ENCODE assay signal across 8 cellular contexts in genomic region chr13:110712081-110712848, GRCh38. TPM values are rescaled to one million over a fixed set of nuclear protein-coding genes. Genes with fewer than 3 reads are reported as not detected.
DNase-seq lines count a peak whose midpoint lies in the region; ATAC-seq and TF ChIP-seq lines count a peak whose summit lies in the region.

No MANE protein-coding gene starts in this region.

- peak overlapping the region; percentile 78 for H3K4me2 ChIP-seq in OCI-LY3 (ENCODE audit: low read length)

- peak overlapping the region; percentile 99 for H3K9ac ChIP-seq in HUES64 (ENCODE audit: low read depth, low read length)
- H3K9ac ChIP-seq in OCI-LY3 (ENCODE audit: low read length) = peak overlapping the region; percentile 98

- intact Hi-C loops in mucosa of descending colon (cut with DNase I, micrococcal nuclease) = loop anchor here in 1 of 2 donors (10.0 kb wide), 1 partner anchor 203 kb away; the partner anchor contains the start of gene ANKRD10

- peaks cover 33% of the 10 kb centered on the region for H3K79me2 ChIP-seq in OCI-LY3 (ENCODE audit: low read length)

- no peaks in the 10 kb centered on the region for H3K36me3 ChIP-seq in HUES64 (ENCODE audit: insufficient read depth, low read length)
- H3K36me3 ChIP-seq in OCI-LY3 (replicated peaks; ENCODE audit: low read depth, low read length) = no peaks in the 10 kb centered on the region
- H3K36me3 ChIP-seq in mucosa of descending colon (ENCODE audit: low read depth) = peaks cover 6% of the 10 kb centered on the region

- under 1% methylated on average over 58 of the region's 58 CpGs for WGBS in HUES64

- DNase-seq in D341Med (ENCODE audit: low spot score) (peak; percentile 91), epithelial cell of prostate (ENCODE audit: low read depth, low spot score) (no peak), mucosa of descending colon (peak; percentile 86 to 92 (median 92))
- DNase-seq in activated T-cell treated with anti-CD3 and anti-CD28 coated beads, Interleukin-2, amount 50 U/mL, for 1 hour = peak; percentile 95
- peak; percentile 85 for DNase-seq in stimulated activated CD8-positive, alpha-beta memory T cell treated with anti-CD3 and anti-CD28 coated beads, Interleukin-4, amount 100 ng/mL, for 24 hours (ENCODE audit: low read depth)

- TF ChIP-seq CTCF in OCI-LY3 (IDR thresholded peaks at IDR 0.05; ENCODE audit: low read depth, low read length) = no peak
- TF ChIP-seq CTCF in mucosa of descending colon (IDR thresholded peaks at IDR 0.05) = no peak

- H3K4me1 ChIP-seq in HUES64 (ENCODE audit: insufficient read depth, low read length) = peaks cover 13% of the 10 kb centered on the region
- peaks cover 18% of the 10 kb centered on the region for H3K4me1 ChIP-seq in OCI-LY3 (ENCODE audit: low read length)
- peaks cover 8% of the 10 kb centered on the region for H3K4me1 ChIP-seq in mucosa of descending colon (ENCODE audit: low read depth)

- no peaks in the 10 kb centered on the region for H3K9me3 ChIP-seq in HUES64 (ENCODE audit: insufficient read depth, low read depth, low read length)
- H3K9me3 ChIP-seq in OCI-LY3 (ENCODE audit: insufficient read depth, low read length) = no peaks in the 10 kb centered on the region
- no peaks in the 10 kb centered on the region for H3K9me3 ChIP-seq in mucosa of descending colon

- peaks cover 16% of the 10 kb centered on the region for H4K20me1 ChIP-seq in OCI-LY3 (ENCODE audit: insufficient read depth, low read length)

- peak overlapping the region; percentile 84; the same call in 1 of the 2 replicates for H2AFZ ChIP-seq in OCI-LY3 (ENCODE audit: low read depth, low read length)

- no peaks in the 10 kb centered on the region for H3K27me3 ChIP-seq in HUES64 (ENCODE audit: insufficient read depth, low read length)
- H3K27me3 ChIP-seq in OCI-LY3 (ENCODE audit: low read depth, low read length) = peaks cover 4% of the 10 kb centered on the region; the same call in 1 of the 2 replicates

- H3K4me3 ChIP-seq in HUES64 (ENCODE audit: low read length) = peak overlapping the region; percentile 80
- peak overlapping the region; percentile 94 for H3K4me3 ChIP-seq in OCI-LY3 (ENCODE audit: low read length)
- H3K4me3 ChIP-seq in mucosa of descending colon = peak overlapping the region; percentile 58

- H3K27ac ChIP-seq in HUES64 (ENCODE audit: low read depth, low read length) (peak overlapping the region; percentile 100), OCI-LY3 (ENCODE audit: low read length) (peak overlapping the region; percentile 97), epithelial cell of prostate (peak overlapping the region; percentile 94)

- ATAC-seq in GM21423 (IDR thresholded peaks at IDR 0.05; ENCODE audit: unreplicated experiment) (peak; percentile 29), mucosa of descending colon (peak; percentile 64)

RNA-seq across cellular contexts. Expression of gene ING1, which starts 1.2 kb away (rescaled TPM):
- polyA plus RNA-seq in HUES64 (2013, experiment 1 of 2) = 18.5 TPM
- polyA plus RNA-seq in HUES64 (2013, experiment 2 of 2) = 19.6 TPM
- total RNA-seq in mucosa of descending colon = 10 to 100 TPM; 11.8 to 18.0 (median 13.8) TPM

RNA-seq across cellular contexts. Expression of gene CARS2, which starts 6.3 kb away (rescaled TPM):
- 25.6 TPM for polyA plus RNA-seq in HUES64 (2013, experiment 1 of 2)
- 26.4 TPM for polyA plus RNA-seq in HUES64 (2013, experiment 2 of 2)
- 10 to 100 TPM; 39.8 to 71.4 (median 56.4) TPM for total RNA-seq in mucosa of descending colon
